ENCODE assay signal across 1 cellular context in the genomic region with DNA sequence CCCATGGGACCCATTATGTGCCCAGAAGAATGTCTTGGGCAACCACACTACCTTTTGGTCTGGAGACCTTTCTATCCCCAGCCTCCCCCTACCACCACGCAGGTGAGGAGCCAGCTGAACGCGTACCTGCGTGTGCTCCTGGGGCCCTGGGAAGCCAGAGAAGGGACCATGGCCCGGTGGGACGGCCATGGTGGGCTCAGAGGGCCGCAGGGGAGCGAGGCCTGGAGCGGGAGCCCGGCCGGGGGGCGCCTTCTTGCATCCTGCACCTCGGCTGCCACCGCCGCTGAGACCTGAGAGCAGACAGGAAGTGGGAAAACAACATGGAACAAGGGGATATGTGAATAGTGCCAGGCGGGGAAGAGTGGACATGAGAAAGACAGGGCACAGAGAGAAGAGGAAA.
TF ChIP-seq lines count a peak whose summit lies in the region.

No MANE protein-coding gene starts in this region.

TF ChIP-seq in SK-N-SH treated with all-trans-retinoic acid at 6 μM for 48 hours, 23 proteins besides CTCF, POLR2A, EP300 and RAD21 (continued from another document):
- TF ChIP-seq ARNTL (CRISPR knock-in tag; IDR thresholded peaks at IDR 0.05; ENCODE audit: borderline replicate concordance, low read depth) (no peak), ZNF565 (CRISPR knock-in tag; conservative IDR thresholded peaks at IDR 0.05; ENCODE audit: low read depth) (no peak), TOX (CRISPR knock-in tag; IDR thresholded peaks at IDR 0.05; ENCODE audit: borderline replicate concordance) (no peak)
- TF ChIP-seq, protein P1, sequence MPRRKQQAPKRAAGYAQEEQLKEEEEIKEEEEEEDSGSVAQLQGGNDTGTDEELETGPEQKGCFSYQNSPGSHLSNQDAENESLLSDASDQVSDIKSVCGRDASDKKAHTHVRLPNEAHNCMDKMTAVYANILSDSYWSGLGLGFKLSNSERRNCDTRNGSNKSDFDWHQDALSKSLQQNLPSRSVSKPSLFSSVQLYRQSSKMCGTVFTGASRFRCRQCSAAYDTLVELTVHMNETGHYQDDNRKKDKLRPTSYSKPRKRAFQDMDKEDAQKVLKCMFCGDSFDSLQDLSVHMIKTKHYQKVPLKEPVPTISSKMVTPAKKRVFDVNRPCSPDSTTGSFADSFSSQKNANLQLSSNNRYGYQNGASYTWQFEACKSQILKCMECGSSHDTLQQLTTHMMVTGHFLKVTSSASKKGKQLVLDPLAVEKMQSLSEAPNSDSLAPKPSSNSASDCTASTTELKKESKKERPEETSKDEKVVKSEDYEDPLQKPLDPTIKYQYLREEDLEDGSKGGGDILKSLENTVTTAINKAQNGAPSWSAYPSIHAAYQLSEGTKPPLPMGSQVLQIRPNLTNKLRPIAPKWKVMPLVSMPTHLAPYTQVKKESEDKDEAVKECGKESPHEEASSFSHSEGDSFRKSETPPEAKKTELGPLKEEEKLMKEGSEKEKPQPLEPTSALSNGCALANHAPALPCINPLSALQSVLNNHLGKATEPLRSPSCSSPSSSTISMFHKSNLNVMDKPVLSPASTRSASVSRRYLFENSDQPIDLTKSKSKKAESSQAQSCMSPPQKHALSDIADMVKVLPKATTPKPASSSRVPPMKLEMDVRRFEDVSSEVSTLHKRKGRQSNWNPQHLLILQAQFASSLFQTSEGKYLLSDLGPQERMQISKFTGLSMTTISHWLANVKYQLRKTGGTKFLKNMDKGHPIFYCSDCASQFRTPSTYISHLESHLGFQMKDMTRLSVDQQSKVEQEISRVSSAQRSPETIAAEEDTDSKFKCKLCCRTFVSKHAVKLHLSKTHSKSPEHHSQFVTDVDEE (CRISPR knock-in tag; IDR thresholded peaks at IDR 0.05), result no peak
TF ChIP-seq in SK-N-SH treated with all-trans-retinoic acid at 6 μM for 48 hours: peak in this region for 0.
